1 cellular context compared by ENCODE assay signal in genomic region chr4:106366026-106366425, GRCh38.
TF ChIP-seq lines count a peak whose summit lies in the region.

No MANE protein-coding gene starts in this region.

TF ChIP-seq in HepG2, 621 proteins besides CTCF, POLR2A, EP300 and RAD21:
- no peak for TF ChIP-seq ZBTB38 (CRISPR knock-in tag; IDR thresholded peaks at IDR 0.05)
- no peak for TF ChIP-seq DMTF1 (CRISPR knock-in tag; IDR thresholded peaks at IDR 0.05)
- TF ChIP-seq HNRNPK (IDR thresholded peaks at IDR 0.05; ENCODE audit: low read depth, low read length, poor library complexity, severe bottlenecking) = no peak
- no peak for TF ChIP-seq IKZF1 (IDR thresholded peaks at IDR 0.05)
- no peak for TF ChIP-seq TFE3 (CRISPR knock-in tag; IDR thresholded peaks at IDR 0.05)
- TF ChIP-seq ZBTB7B (CRISPR knock-in tag; IDR thresholded peaks at IDR 0.05) = no peak
- no peak for TF ChIP-seq RELA (CRISPR knock-in tag; IDR thresholded peaks at IDR 0.05)
- TF ChIP-seq ZNF34 (CRISPR knock-in tag; IDR thresholded peaks at IDR 0.05; ENCODE audit: borderline replicate concordance) = no peak
- TF ChIP-seq ZSCAN9 (CRISPR knock-in tag; IDR thresholded peaks at IDR 0.05; ENCODE audit: borderline replicate concordance) = no peak
- no peak for TF ChIP-seq ZMYM4 (CRISPR knock-in tag; IDR thresholded peaks at IDR 0.05)
- TF ChIP-seq BRF2 (CRISPR knock-in tag; IDR thresholded peaks at IDR 0.05) = no peak
- no peak for TF ChIP-seq DDIT3 (CRISPR knock-in tag; IDR thresholded peaks at IDR 0.05)
